1 cellular context compared by ENCODE assay signal in the genomic region with DNA sequence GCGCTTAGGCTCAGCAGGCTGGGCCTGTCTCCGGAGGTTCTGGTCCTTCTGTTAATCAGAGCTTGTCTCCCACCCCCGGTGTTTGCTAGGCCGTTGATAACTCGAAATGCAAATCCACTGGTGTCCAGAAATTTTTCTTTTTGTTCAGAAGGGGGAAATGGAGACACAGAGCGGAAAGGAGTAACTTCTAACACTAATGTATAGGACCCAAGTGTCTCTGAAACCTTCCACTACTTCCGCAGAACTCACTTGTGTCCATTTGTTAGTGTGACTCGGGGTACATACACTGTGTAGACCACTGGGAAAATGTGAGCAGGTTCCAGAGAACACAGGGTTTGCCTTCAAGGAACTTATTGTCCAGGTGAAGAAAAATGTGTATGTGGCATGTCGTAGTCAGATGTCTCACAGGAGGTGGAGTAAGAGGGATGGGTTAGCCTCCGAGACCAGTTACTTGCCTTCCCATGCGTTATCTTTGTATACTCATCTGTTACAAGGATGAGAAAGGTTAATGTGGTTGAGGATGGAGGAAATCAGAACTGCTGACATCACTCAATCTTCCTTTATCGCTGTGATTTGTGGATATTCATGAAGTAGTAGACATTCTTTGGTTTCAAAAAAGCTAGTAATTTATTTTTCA.
TF ChIP-seq lines count a peak whose summit lies in the region.

No MANE protein-coding gene starts in this region.

TF ChIP-seq in K562, 482 proteins besides CTCF, POLR2A, EP300 and RAD21 (continued from another document and continues in another):
- TF ChIP-seq, protein P1, sequence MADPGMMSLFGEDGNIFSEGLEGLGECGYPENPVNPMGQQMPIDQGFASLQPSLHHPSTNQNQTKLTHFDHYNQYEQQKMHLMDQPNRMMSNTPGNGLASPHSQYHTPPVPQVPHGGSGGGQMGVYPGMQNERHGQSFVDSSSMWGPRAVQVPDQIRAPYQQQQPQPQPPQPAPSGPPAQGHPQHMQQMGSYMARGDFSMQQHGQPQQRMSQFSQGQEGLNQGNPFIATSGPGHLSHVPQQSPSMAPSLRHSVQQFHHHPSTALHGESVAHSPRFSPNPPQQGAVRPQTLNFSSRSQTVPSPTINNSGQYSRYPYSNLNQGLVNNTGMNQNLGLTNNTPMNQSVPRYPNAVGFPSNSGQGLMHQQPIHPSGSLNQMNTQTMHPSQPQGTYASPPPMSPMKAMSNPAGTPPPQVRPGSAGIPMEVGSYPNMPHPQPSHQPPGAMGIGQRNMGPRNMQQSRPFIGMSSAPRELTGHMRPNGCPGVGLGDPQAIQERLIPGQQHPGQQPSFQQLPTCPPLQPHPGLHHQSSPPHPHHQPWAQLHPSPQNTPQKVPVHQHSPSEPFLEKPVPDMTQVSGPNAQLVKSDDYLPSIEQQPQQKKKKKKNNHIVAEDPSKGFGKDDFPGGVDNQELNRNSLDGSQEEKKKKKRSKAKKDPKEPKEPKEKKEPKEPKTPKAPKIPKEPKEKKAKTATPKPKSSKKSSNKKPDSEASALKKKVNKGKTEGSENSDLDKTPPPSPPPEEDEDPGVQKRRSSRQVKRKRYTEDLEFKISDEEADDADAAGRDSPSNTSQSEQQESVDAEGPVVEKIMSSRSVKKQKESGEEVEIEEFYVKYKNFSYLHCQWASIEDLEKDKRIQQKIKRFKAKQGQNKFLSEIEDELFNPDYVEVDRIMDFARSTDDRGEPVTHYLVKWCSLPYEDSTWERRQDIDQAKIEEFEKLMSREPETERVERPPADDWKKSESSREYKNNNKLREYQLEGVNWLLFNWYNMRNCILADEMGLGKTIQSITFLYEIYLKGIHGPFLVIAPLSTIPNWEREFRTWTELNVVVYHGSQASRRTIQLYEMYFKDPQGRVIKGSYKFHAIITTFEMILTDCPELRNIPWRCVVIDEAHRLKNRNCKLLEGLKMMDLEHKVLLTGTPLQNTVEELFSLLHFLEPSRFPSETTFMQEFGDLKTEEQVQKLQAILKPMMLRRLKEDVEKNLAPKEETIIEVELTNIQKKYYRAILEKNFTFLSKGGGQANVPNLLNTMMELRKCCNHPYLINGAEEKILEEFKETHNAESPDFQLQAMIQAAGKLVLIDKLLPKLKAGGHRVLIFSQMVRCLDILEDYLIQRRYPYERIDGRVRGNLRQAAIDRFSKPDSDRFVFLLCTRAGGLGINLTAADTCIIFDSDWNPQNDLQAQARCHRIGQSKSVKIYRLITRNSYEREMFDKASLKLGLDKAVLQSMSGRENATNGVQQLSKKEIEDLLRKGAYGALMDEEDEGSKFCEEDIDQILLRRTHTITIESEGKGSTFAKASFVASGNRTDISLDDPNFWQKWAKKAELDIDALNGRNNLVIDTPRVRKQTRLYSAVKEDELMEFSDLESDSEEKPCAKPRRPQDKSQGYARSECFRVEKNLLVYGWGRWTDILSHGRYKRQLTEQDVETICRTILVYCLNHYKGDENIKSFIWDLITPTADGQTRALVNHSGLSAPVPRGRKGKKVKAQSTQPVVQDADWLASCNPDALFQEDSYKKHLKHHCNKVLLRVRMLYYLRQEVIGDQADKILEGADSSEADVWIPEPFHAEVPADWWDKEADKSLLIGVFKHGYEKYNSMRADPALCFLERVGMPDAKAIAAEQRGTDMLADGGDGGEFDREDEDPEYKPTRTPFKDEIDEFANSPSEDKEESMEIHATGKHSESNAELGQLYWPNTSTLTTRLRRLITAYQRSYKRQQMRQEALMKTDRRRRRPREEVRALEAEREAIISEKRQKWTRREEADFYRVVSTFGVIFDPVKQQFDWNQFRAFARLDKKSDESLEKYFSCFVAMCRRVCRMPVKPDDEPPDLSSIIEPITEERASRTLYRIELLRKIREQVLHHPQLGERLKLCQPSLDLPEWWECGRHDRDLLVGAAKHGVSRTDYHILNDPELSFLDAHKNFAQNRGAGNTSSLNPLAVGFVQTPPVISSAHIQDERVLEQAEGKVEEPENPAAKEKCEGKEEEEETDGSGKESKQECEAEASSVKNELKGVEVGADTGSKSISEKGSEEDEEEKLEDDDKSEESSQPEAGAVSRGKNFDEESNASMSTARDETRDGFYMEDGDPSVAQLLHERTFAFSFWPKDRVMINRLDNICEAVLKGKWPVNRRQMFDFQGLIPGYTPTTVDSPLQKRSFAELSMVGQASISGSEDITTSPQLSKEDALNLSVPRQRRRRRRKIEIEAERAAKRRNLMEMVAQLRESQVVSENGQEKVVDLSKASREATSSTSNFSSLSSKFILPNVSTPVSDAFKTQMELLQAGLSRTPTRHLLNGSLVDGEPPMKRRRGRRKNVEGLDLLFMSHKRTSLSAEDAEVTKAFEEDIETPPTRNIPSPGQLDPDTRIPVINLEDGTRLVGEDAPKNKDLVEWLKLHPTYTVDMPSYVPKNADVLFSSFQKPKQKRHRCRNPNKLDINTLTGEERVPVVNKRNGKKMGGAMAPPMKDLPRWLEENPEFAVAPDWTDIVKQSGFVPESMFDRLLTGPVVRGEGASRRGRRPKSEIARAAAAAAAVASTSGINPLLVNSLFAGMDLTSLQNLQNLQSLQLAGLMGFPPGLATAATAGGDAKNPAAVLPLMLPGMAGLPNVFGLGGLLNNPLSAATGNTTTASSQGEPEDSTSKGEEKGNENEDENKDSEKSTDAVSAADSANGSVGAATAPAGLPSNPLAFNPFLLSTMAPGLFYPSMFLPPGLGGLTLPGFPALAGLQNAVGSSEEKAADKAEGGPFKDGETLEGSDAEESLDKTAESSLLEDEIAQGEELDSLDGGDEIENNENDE (IDR thresholded peaks at IDR 0.05; ENCODE audit: low read depth, low read length) = no peak
- TF ChIP-seq HOXB6 (CRISPR knock-in tag; IDR thresholded peaks at IDR 0.05; ENCODE audit: borderline replicate concordance) (no peak), ZC3H8 (IDR thresholded peaks at IDR 0.05) (no peak), SRF (CRISPR knock-in tag; IDR thresholded peaks at IDR 0.05) (no peak), CC2D1A (IDR thresholded peaks at IDR 0.05) (no peak), E2F3 (CRISPR knock-in tag; IDR thresholded peaks at IDR 0.05) (no peak), ILK (tag; IDR thresholded peaks at IDR 0.05; ENCODE audit: borderline replicate concordance, low read depth) (no peak), TCF7L2 (IDR thresholded peaks at IDR 0.05; ENCODE audit: low read depth, low read length) (no peak), HDAC2 (IDR thresholded peaks at IDR 0.05) (peak; percentile 100), KDM2B (CRISPR knock-in tag; IDR thresholded peaks at IDR 0.05) (no peak), SP2 (IDR thresholded peaks at IDR 0.05; ENCODE audit: extremely low read depth, low read depth, low read length, poor library complexity, severe bottlenecking) (no peak), STAT5B (CRISPR knock-in tag; IDR thresholded peaks at IDR 0.05) (no peak), CREM (IDR thresholded peaks at IDR 0.05; ENCODE audit: low read depth) (peak; percentile 76), ARHGAP35 (IDR thresholded peaks at IDR 0.05; ENCODE audit: partially characterized antibody) (no peak), ZNF41 (CRISPR knock-in tag; conservative IDR thresholded peaks at IDR 0.05) (0 out of 2 replicates have a peak, but pooled peaks have one; percentile 36), XRCC5 (IDR thresholded peaks at IDR 0.05; ENCODE audit: low read depth, low read length) (no peak), PHF20 (IDR thresholded peaks at IDR 0.05; ENCODE audit: partially characterized antibody) (no peak), MYNN (IDR thresholded peaks at IDR 0.05) (no peak), MYNN (CRISPR knock-in tag; IDR thresholded peaks at IDR 0.05) (no peak), ZNF699 (CRISPR knock-in tag; IDR thresholded peaks at IDR 0.05; ENCODE audit: insufficient replicate concordance) (no peak), ZNF165 (CRISPR knock-in tag; IDR thresholded peaks at IDR 0.05; ENCODE audit: borderline replicate concordance) (no peak), FOS (IDR thresholded peaks at IDR 0.05; ENCODE audit: extremely low read depth, insufficient read length) (no peak), POLR3A (IDR thresholded peaks at IDR 0.05; ENCODE audit: borderline replicate concordance, extremely low read depth, insufficient read depth, insufficient read length) (no peak), POLR3G (IDR thresholded peaks at IDR 0.05; ENCODE audit: extremely low read depth, insufficient read length, insufficient replicate concordance) (no peak), CREBBP (IDR thresholded peaks at IDR 0.05; ENCODE audit: low read depth, low read length) (no peak), NR3C1 (CRISPR knock-in tag; IDR thresholded peaks at IDR 0.05) (no peak), LARP7 (IDR thresholded peaks at IDR 0.05) (no peak), HNRNPLL (IDR thresholded peaks at IDR 0.05; ENCODE audit: low read depth, low read length, poor library complexity, severe bottlenecking) (no peak), ZNF253 (CRISPR knock-in tag; conservative IDR thresholded peaks at IDR 0.05) (no peak), L3MBTL2 (IDR thresholded peaks at IDR 0.05) (0 out of 2 replicates have a peak, but pooled peaks have one; percentile 12), RBM15 (IDR thresholded peaks at IDR 0.05; ENCODE audit: insufficient read depth, low read length) (no peak), ELF2 (CRISPR knock-in tag; IDR thresholded peaks at IDR 0.05) (0 out of 2 replicates have a peak, but pooled peaks have one; percentile 31)
- TF ChIP-seq, protein P2, sequence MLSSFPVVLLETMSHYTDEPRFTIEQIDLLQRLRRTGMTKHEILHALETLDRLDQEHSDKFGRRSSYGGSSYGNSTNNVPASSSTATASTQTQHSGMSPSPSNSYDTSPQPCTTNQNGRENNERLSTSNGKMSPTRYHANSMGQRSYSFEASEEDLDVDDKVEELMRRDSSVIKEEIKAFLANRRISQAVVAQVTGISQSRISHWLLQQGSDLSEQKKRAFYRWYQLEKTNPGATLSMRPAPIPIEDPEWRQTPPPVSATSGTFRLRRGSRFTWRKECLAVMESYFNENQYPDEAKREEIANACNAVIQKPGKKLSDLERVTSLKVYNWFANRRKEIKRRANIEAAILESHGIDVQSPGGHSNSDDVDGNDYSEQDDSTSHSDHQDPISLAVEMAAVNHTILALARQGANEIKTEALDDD (IDR thresholded peaks at IDR 0.05) = peak; percentile 97
- TF ChIP-seq, protein P3, sequence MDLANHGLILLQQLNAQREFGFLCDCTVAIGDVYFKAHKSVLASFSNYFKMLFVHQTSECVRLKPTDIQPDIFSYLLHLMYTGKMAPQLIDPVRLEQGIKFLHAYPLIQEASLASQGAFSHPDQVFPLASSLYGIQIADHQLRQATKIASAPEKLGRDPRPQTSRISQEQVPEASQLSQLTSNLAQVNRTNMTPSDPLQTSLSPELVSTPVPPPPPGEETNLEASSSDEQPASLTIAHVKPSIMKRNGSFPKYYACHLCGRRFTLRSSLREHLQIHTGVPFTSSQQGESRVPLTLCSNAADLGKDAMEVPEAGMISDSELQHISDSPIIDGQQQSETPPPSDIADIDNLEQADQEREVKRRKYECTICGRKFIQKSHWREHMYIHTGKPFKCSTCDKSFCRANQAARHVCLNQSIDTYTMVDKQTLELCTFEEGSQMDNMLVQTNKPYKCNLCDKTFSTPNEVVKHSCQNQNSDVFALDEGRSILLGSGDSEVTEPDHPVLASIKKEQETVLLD (IDR thresholded peaks at IDR 0.05) = no peak
- TF ChIP-seq, protein P4, sequence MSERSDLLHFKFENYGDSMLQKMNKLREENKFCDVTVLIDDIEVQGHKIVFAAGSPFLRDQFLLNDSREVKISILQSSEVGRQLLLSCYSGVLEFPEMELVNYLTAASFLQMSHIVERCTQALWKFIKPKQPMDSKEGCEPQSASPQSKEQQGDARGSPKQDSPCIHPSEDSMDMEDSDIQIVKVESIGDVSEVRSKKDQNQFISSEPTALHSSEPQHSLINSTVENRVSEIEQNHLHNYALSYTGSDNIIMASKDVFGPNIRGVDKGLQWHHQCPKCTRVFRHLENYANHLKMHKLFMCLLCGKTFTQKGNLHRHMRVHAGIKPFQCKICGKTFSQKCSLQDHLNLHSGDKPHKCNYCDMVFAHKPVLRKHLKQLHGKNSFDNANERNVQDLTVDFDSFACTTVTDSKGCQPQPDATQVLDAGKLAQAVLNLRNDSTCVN (CRISPR knock-in tag; IDR thresholded peaks at IDR 0.05) = no peak
- TF ChIP-seq, protein P5, sequence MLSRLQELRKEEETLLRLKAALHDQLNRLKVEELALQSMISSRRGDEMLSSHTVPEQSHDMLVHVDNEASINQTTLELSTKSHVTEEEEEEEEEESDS (CRISPR knock-in tag; IDR thresholded peaks at IDR 0.05) = no peak
- TF ChIP-seq, protein P6, sequence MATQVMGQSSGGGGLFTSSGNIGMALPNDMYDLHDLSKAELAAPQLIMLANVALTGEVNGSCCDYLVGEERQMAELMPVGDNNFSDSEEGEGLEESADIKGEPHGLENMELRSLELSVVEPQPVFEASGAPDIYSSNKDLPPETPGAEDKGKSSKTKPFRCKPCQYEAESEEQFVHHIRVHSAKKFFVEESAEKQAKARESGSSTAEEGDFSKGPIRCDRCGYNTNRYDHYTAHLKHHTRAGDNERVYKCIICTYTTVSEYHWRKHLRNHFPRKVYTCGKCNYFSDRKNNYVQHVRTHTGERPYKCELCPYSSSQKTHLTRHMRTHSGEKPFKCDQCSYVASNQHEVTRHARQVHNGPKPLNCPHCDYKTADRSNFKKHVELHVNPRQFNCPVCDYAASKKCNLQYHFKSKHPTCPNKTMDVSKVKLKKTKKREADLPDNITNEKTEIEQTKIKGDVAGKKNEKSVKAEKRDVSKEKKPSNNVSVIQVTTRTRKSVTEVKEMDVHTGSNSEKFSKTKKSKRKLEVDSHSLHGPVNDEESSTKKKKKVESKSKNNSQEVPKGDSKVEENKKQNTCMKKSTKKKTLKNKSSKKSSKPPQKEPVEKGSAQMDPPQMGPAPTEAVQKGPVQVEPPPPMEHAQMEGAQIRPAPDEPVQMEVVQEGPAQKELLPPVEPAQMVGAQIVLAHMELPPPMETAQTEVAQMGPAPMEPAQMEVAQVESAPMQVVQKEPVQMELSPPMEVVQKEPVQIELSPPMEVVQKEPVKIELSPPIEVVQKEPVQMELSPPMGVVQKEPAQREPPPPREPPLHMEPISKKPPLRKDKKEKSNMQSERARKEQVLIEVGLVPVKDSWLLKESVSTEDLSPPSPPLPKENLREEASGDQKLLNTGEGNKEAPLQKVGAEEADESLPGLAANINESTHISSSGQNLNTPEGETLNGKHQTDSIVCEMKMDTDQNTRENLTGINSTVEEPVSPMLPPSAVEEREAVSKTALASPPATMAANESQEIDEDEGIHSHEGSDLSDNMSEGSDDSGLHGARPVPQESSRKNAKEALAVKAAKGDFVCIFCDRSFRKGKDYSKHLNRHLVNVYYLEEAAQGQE (CRISPR knock-in tag; IDR thresholded peaks at IDR 0.05; ENCODE audit: low read depth) = no peak
- TF ChIP-seq, protein P7, sequence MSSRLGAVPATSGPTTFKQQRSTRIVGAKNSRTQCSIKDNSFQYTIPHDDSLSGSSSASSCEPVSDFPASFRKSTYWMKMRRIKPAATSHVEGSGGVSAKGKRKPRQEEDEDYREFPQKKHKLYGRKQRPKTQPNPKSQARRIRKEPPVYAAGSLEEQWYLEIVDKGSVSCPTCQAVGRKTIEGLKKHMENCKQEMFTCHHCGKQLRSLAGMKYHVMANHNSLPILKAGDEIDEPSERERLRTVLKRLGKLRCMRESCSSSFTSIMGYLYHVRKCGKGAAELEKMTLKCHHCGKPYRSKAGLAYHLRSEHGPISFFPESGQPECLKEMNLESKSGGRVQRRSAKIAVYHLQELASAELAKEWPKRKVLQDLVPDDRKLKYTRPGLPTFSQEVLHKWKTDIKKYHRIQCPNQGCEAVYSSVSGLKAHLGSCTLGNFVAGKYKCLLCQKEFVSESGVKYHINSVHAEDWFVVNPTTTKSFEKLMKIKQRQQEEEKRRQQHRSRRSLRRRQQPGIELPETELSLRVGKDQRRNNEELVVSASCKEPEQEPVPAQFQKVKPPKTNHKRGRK (tag; IDR thresholded peaks at IDR 0.05) = no peak
